1 cellular context compared by ENCODE assay signal in genomic region chr6:32088487-32089049, GRCh38.
TF ChIP-seq lines count a peak whose summit lies in the region.

No MANE protein-coding gene starts in this region.

TF ChIP-seq in HepG2, 621 proteins besides CTCF, POLR2A, EP300 and RAD21:
- TF ChIP-seq, protein P1, sequence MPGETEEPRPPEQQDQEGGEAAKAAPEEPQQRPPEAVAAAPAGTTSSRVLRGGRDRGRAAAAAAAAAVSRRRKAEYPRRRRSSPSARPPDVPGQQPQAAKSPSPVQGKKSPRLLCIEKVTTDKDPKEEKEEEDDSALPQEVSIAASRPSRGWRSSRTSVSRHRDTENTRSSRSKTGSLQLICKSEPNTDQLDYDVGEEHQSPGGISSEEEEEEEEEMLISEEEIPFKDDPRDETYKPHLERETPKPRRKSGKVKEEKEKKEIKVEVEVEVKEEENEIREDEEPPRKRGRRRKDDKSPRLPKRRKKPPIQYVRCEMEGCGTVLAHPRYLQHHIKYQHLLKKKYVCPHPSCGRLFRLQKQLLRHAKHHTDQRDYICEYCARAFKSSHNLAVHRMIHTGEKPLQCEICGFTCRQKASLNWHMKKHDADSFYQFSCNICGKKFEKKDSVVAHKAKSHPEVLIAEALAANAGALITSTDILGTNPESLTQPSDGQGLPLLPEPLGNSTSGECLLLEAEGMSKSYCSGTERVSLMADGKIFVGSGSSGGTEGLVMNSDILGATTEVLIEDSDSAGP (CRISPR knock-in tag; IDR thresholded peaks at IDR 0.05; ENCODE audit: borderline replicate concordance): 0 out of 2 replicates have a peak, but pooled peaks have one; percentile 22
- no peak for TF ChIP-seq ZBTB33 (CRISPR knock-in tag; IDR thresholded peaks at IDR 0.05)
TF ChIP-seq in HepG2: peak in this region for 1.
